Comparison of ENCODE assay signal across 14 cellular contexts in genomic region chr15:25737218-25737643, GRCh38.
DNase-seq lines count a peak whose midpoint lies in the region; ATAC-seq and TF ChIP-seq lines count a peak whose summit lies in the region.
"Had no signal": no experiment of that assay in that cellular context is flagged by ENCODE, and none has a peak within 500 bp of the region (broad histone marks: within the 10 kb centered on the region; RNA-seq: fewer than 3 reads in every experiment).

No MANE protein-coding gene starts in this region.

- H3K27me3 Mint-ChIP-seq in activated naive CD4-positive, alpha-beta T cell treated with anti-CD3 and anti-CD28 coated beads, Interleukin-2, amount 50 U/mL, for 24 hours = no peaks in the 10 kb centered on the region
- H3K27me3 Mint-ChIP-seq: activated CD8-positive, alpha-beta T cell treated with anti-CD3 and anti-CD28 coated beads for 36 hours had no signal

- H3K27ac ChIP-seq in cardiac muscle cell (peak overlapping the region; percentile 55), osteoblast (ENCODE audit: low read depth, low read length) (peak overlapping the region; percentile 57), aorta (ENCODE audit: low read depth in 1 of 2, low read length in 2 of 2) (peak overlapping the region; percentile 86 to 87)

- peaks cover 20% of the 10 kb centered on the region for H3K4me1 Mint-ChIP-seq in activated naive CD4-positive, alpha-beta T cell treated with anti-CD3 and anti-CD28 coated beads, Interleukin-2, amount 50 U/mL, for 24 hours

- H3K27me3 ChIP-seq in cardiac muscle cell = no peaks in the 10 kb centered on the region
- H3K27me3 ChIP-seq in osteoblast (ENCODE audit: insufficient read depth, low read length) = no peaks in the 10 kb centered on the region
- H3K27me3 ChIP-seq in aorta (ENCODE audit: control insufficient read depth in 1 of 2, insufficient read depth in 2 of 2, low read length in 1 of 2) = no peaks in the 10 kb centered on the region

- no peaks in the 10 kb centered on the region for H4K20me1 ChIP-seq in osteoblast (ENCODE audit: insufficient read depth, low read length)

- intact Hi-C loops in aorta (cut with DNase I) = loop anchor here (5.0 kb wide), 3 partner anchors 40 to 125 kb away; partner anchors contain the start of gene ATP10A (in 1 of the 2)

- TF ChIP-seq CTCF in cardiac muscle cell (IDR thresholded peaks at IDR 0.05; ENCODE audit: low read depth, low read length) (no peak), osteoblast (IDR thresholded peaks at IDR 0.05; ENCODE audit: extremely low read depth, low read depth, low read length) (no peak)

- H3K9me3 ChIP-seq in cardiac muscle cell (ENCODE audit: low read depth) = no peaks in the 10 kb centered on the region
- H3K9me3 ChIP-seq in osteoblast (ENCODE audit: low read depth, low read length) = no peaks in the 10 kb centered on the region
- no peaks in the 10 kb centered on the region for H3K9me3 ChIP-seq in aorta (ENCODE audit: control insufficient read depth, low read length)

- peaks cover 6% of the 10 kb centered on the region for H3K36me3 Mint-ChIP-seq in activated naive CD4-positive, alpha-beta T cell treated with anti-CD3 and anti-CD28 coated beads, Interleukin-2, amount 50 U/mL, for 24 hours

- 3 to 5% methylated on average over 4 of the region's 4 CpGs for WGBS in aorta, 2 donors

- H3K4me3 ChIP-seq in cardiac muscle cell (no peak overlapping the region), osteoblast (ENCODE audit: insufficient read depth, low read length) (peak overlapping the region; percentile 24), aorta (ENCODE audit: low read length in 2 of 2) (no peak overlapping the region)
- H3K4me3 ChIP-seq: lung had no signal

- H3K4me1 ChIP-seq in cardiac muscle cell (ENCODE audit: low read depth) (peaks cover 8% of the 10 kb centered on the region), osteoblast (ENCODE audit: insufficient read depth, low read length) (peaks cover 20% of the 10 kb centered on the region), aorta (ENCODE audit: control insufficient read depth in 1 of 2, insufficient read depth in 2 of 2, low read length in 2 of 2) (peaks cover 0 to 17% of the 10 kb centered on the region in 2 donors)

- peak overlapping the region; percentile 71 for H2AFZ ChIP-seq in osteoblast (ENCODE audit: low read length)

- H3K4me2 ChIP-seq in osteoblast (ENCODE audit: insufficient read depth, low read length) = peak overlapping the region; percentile 66

- H3K9me3 Mint-ChIP-seq in activated naive CD4-positive, alpha-beta T cell treated with anti-CD3 and anti-CD28 coated beads, Interleukin-2, amount 50 U/mL, for 24 hours = no peaks in the 10 kb centered on the region
- H3K9me3 Mint-ChIP-seq: activated CD8-positive, alpha-beta T cell treated with anti-CD3 and anti-CD28 coated beads for 36 hours had no signal

- H3K27ac Mint-ChIP-seq in activated naive CD4-positive, alpha-beta T cell treated with anti-CD3 and anti-CD28 coated beads, Interleukin-2, amount 50 U/mL, for 24 hours = peak overlapping the region; percentile 79
- H3K27ac Mint-ChIP-seq: activated CD8-positive, alpha-beta T cell treated with anti-CD3 and anti-CD28 coated beads for 36 hours had no signal

- no peaks in the 10 kb centered on the region for H3K36me3 ChIP-seq in cardiac muscle cell
- peaks cover 3% of the 10 kb centered on the region for H3K36me3 ChIP-seq in osteoblast (ENCODE audit: insufficient read depth, low read length)
- H3K36me3 ChIP-seq in aorta (ENCODE audit: control insufficient read depth in 1 of 2, insufficient read depth in 2 of 2, low read length in 1 of 2) = no peaks in the 10 kb centered on the region

- ATAC-seq in aorta (ENCODE audit: low FRiP score) (peak; percentile 89), HG02678 (IDR thresholded peaks at IDR 0.05; ENCODE audit: unreplicated experiment) (no peak)
- ATAC-seq: activated CD8-positive, alpha-beta T cell treated with anti-CD3 and anti-CD28 coated beads for 36 hours had no signal

- H3K79me2 ChIP-seq in osteoblast (ENCODE audit: insufficient read depth, low read length) = peaks cover 4% of the 10 kb centered on the region

- DNase-seq in activated naive CD4-positive, alpha-beta T cell (lab: John Stamatoyannopoulos, UW) = no peak
- DNase-seq in cardiac muscle cell (ENCODE audit: low read depth in 1 of 2, low spot score in 1 of 2) (peak in 1 of 2 donors; percentile 21), osteoblast (ENCODE audit: insufficient read length, low spot score, missing footprints) (peak; percentile 65), aorta (peak in 1 of 2 donors; percentile 86), NCI-H2227 (lab: John Stamatoyannopoulos, UW; ENCODE audit: unreplicated experiment) (no peak), NCI-H2029 treated with DMSO at 0.1 percent for 48 hours (lab: John Stamatoyannopoulos, UW) (no peak)
- DNase-seq: 8988T; activated CD8-positive, alpha-beta T cell treated with anti-CD3 and anti-CD28 coated beads for 36 hours; activated effector memory CD4-positive, alpha-beta T cell treated with anti-CD3 and anti-CD28 coated beads, Interleukin-2, amount 50 U/mL, for 16 hours; caudate nucleus; hypothalamus had no signal

- no peak overlapping the region for H3K4me3 Mint-ChIP-seq in activated naive CD4-positive, alpha-beta T cell treated with anti-CD3 and anti-CD28 coated beads, Interleukin-2, amount 50 U/mL, for 24 hours
- H3K4me3 Mint-ChIP-seq: activated CD8-positive, alpha-beta T cell treated with anti-CD3 and anti-CD28 coated beads for 36 hours had no signal
